In genomic region chrX:34768290-34768689, GRCh38 we compare ENCODE assay signal across 19 cellular contexts.
DNase-seq lines count a peak whose midpoint lies in the region; FAIRE-seq and TF ChIP-seq lines count a peak whose summit lies in the region.
"Had no signal": no experiment of that assay in that cellular context is flagged by ENCODE, and none has a peak within 500 bp of the region (broad histone marks: within the 10 kb centered on the region; RNA-seq: fewer than 3 reads in every experiment).

No MANE protein-coding gene starts in this region.

- peaks cover 6% of the 10 kb centered on the region for H3K9me3 Mint-ChIP-seq in neural progenitor cell
- H3K9me3 Mint-ChIP-seq: CD4-positive, alpha-beta T cell had no signal

- no peak overlapping the region for H3K4me2 ChIP-seq in H1 (ENCODE audit: insufficient read depth in 1 of 2, low read depth in 2 of 2, low read length in 2 of 2)
- H3K4me2 ChIP-seq in neural progenitor cell = peak overlapping the region; percentile 67
- H3K4me2 ChIP-seq: BLaER1 treated with 17β-estradiol and CSF1 and Interleukin-3, amounts not matched to agents 10 nM and 100 nM had no signal

- no peak overlapping the region for H3K27ac Mint-ChIP-seq in neural progenitor cell
- H3K27ac Mint-ChIP-seq: CD14-positive monocyte; CD4-positive, alpha-beta T cell; CD8-positive, alpha-beta memory T cell had no signal

- peaks cover 24% of the 10 kb centered on the region for H3K4me1 Mint-ChIP-seq in neural progenitor cell
- H3K4me1 Mint-ChIP-seq: CD14-positive monocyte; CD8-positive, alpha-beta memory T cell had no signal

- no peaks in the 10 kb centered on the region for H3K79me2 ChIP-seq in H1 (ENCODE audit: control insufficient read depth in 1 of 2, insufficient read depth in 2 of 2, low read length in 2 of 2)
- H3K79me2 ChIP-seq in neural progenitor cell (ENCODE audit: low read depth) = no peaks in the 10 kb centered on the region

- WGBS in H1 (ENCODE audit: extremely low coverage in 1 of 2, insufficient coverage in 1 of 2, insufficient read length in 1 of 2, insufficient replicate concordance in 2 of 2, low coverage in 1 of 2, low lambda C conversion rate in 2 of 2, missing lambda C conversion rate in 1 of 2), 2 experiments = 95% methylated on average over 2 of the region's 2 CpGs; no CpG with 5 or more reads in 1 of the 2 experiments

- no peak for TF ChIP-seq RAD21 in H1 (IDR thresholded peaks at IDR 0.05 in 1 of 2, conservative IDR thresholded peaks at IDR 0.05 in 1 of 2; ENCODE audit: low read depth in 2 of 2, low read length in 2 of 2)

- H3K36me3 ChIP-seq in A673 (ENCODE audit: insufficient read depth, low read length, poor library complexity, severe bottlenecking) (no peaks in the 10 kb centered on the region), H1 (ENCODE audit: control insufficient read depth in 2 of 4, insufficient read depth in 4 of 4, low read length in 3 of 4) (no peaks in the 10 kb centered on the region), neural progenitor cell (no peaks in the 10 kb centered on the region)
- H3K36me3 ChIP-seq: BE2C; BLaER1 treated with 17β-estradiol and CSF1 and Interleukin-3, amounts not matched to agents 10 nM and 100 nM; HAP-1 had no signal

- no peaks in the 10 kb centered on the region for H3K27me3 ChIP-seq in A673 (replicated peaks; ENCODE audit: insufficient read depth, low read depth, low read length, poor library complexity)
- no peaks in the 10 kb centered on the region for H3K27me3 ChIP-seq in H1 (replicated peaks in 1 of 4; ENCODE audit: control insufficient read depth in 3 of 4, extremely low read depth in 1 of 4, insufficient read depth in 3 of 4, low read length in 3 of 4)
- H3K27me3 ChIP-seq in neural progenitor cell = no peaks in the 10 kb centered on the region
- H3K27me3 ChIP-seq: BE2C had no signal

- no peak overlapping the region for H3K18ac ChIP-seq in H1 (ENCODE audit: extremely low read depth, low read length)

- H4K91ac ChIP-seq in H1 (replicated peaks; ENCODE audit: insufficient read length, low read length) = no peak overlapping the region

- H2AFZ ChIP-seq in H1 (ENCODE audit: low read length) (no peak overlapping the region), neural progenitor cell (replicated peaks) (no peak overlapping the region)
- H2AFZ ChIP-seq: GM23248 had no signal

- no peak overlapping the region for H2BK20ac ChIP-seq in H1 (ENCODE audit: low read length)

- H3K9me3 ChIP-seq in A673 (ENCODE audit: low read depth, low read length, poor library complexity, severe bottlenecking) (no peaks in the 10 kb centered on the region), H1 (ENCODE audit: insufficient read depth in 2 of 2, low read depth in 1 of 2, low read length in 1 of 2) (no peaks in the 10 kb centered on the region), neural progenitor cell (ENCODE audit: low read depth) (no peaks in the 10 kb centered on the region)
- H3K9me3 ChIP-seq: BE2C, HAP-1 had no signal

- no peaks in the 10 kb centered on the region for H3K23me2 ChIP-seq in H1 (ENCODE audit: low read depth, low read length)

- FAIRE-seq in H1 (lab: Jason Lieb, UNC) = peak; percentile 93
- FAIRE-seq: G401.6, GM12892 had no signal

- no peak overlapping the region for H4K8ac ChIP-seq in H1 (ENCODE audit: extremely low read depth, insufficient read depth, low read length)

- no peak overlapping the region for H3K14ac ChIP-seq in H1 (ENCODE audit: insufficient read length)

- CTCF ChIA-PET in A673 (lab: Charles Lee) = no interaction called here
- CTCF ChIA-PET in H1 (lab: Charles Lee; ENCODE audit: partially characterized antibody) = interaction anchor here (0.7 to 0.9 kb wide), 2 partner anchors 20 to 131 kb away, joined by 3 read pairs; no protein-coding TSS in a partner anchor

- no peak overlapping the region for H3K4me3 Mint-ChIP-seq in neural progenitor cell
- H3K4me3 Mint-ChIP-seq: CD14-positive monocyte; CD4-positive, alpha-beta T cell; CD8-positive, alpha-beta memory T cell had no signal

- H2AK5ac ChIP-seq in H1 (ENCODE audit: low read depth, low read length) = no peak overlapping the region

- no peak overlapping the region for H2BK12ac ChIP-seq in H1 (ENCODE audit: low read depth, low read length)

- no peak overlapping the region for H3K23ac ChIP-seq in H1 (ENCODE audit: insufficient read length)

- peak; percentile 4 for DNase-seq in A673 (ENCODE audit: low spot score)
- no peak for DNase-seq in H1 (ENCODE audit: low read depth in 1 of 2, low spot score in 2 of 2)
- peak; percentile 73 for DNase-seq in neural progenitor cell (ENCODE audit: low spot score)
- no peak for DNase-seq in HUDEP-2 (lab: John Stamatoyannopoulos, UW; ENCODE audit: unreplicated experiment in 76 of 76)
- DNase-seq in MV-4-11 (lab: John Stamatoyannopoulos, UW) = no peak
- no peak for DNase-seq in AG08396 (ENCODE audit: low spot score)
- DNase-seq: 8988T; AML-193; BE2C; CD4-positive, alpha-beta T cell; CD8-positive, alpha-beta memory T cell; DMS153; DND-41; GM23248 had no signal

- TF ChIP-seq EP300 in H1 (IDR thresholded peaks at IDR 0.05; ENCODE audit: borderline replicate concordance in 1 of 2, low read depth in 2 of 2, low read length in 2 of 2) = no peak

- no peak overlapping the region for H3K56ac ChIP-seq in H1 (replicated peaks; ENCODE audit: insufficient read length, low read depth, low read length)

- H3K4me1 ChIP-seq in A673 (ENCODE audit: insufficient read depth, low read length, poor library complexity, severe bottlenecking) = no peaks in the 10 kb centered on the region
- peaks cover 0 to 7% (median 2%) of the 10 kb centered on the region in 4 experiments; a peak in 3 of 7 replicates for H3K4me1 ChIP-seq in H1 (replicated peaks in 1 of 4; ENCODE audit: control insufficient read depth in 3 of 4, insufficient read depth in 4 of 4, low read length in 3 of 4)
- peaks cover 31% of the 10 kb centered on the region for H3K4me1 ChIP-seq in neural progenitor cell
- H3K4me1 ChIP-seq: BE2C, HAP-1 had no signal

- no peaks in the 10 kb centered on the region for H3K36me3 Mint-ChIP-seq in neural progenitor cell
- H3K36me3 Mint-ChIP-seq: CD14-positive monocyte; CD8-positive, alpha-beta memory T cell had no signal

- no peak overlapping the region for H2BK15ac ChIP-seq in H1 (ENCODE audit: low read length)

- no peak overlapping the region for H3K4ac ChIP-seq in H1 (replicated peaks; ENCODE audit: insufficient read length, low read depth, low read length)

- H3K79me1 ChIP-seq in H1 (ENCODE audit: low read depth, low read length) = no peaks in the 10 kb centered on the region

- BruUV-seq in A673 (replicated peaks; lab: Mats Ljungman, UMichigan) = no TSS peak

- no peaks in the 10 kb centered on the region for H4K20me1 ChIP-seq in H1 (replicated peaks in 1 of 2; ENCODE audit: control insufficient read depth in 1 of 2, insufficient read depth in 2 of 2, low read length in 2 of 2)
- H4K20me1 ChIP-seq in neural progenitor cell (ENCODE audit: low read depth) = no peaks in the 10 kb centered on the region
- H4K20me1 ChIP-seq: BLaER1 treated with 17β-estradiol and CSF1 and Interleukin-3, amounts not matched to agents 10 nM and 100 nM had no signal

- no peak overlapping the region for H3K4me3 ChIP-seq in A673 (ENCODE audit: low read depth, low read length, poor library complexity, severe bottlenecking)
- no peak overlapping the region for H3K4me3 ChIP-seq in H1 (ENCODE audit: extremely low read depth in 1 of 4, insufficient read depth in 2 of 4, low read depth in 3 of 4, low read length in 4 of 4)
- H3K4me3 ChIP-seq in neural progenitor cell = no peak overlapping the region
- H3K4me3 ChIP-seq: BLaER1 treated with 17β-estradiol and CSF1 and Interleukin-3, amounts not matched to agents 10 nM and 100 nM; GM23248; HAP-1 had no signal

- intact Hi-C loops in A673 (cut with micrococcal nuclease; ENCODE audit: unreplicated experiment) = no loop called here

- H3K27ac ChIP-seq in A673 (ENCODE audit: low read depth, low read length, poor library complexity, severe bottlenecking) = no peak overlapping the region
- no peak overlapping the region for H3K27ac ChIP-seq in H1 (ENCODE audit: low read depth, low read length)
- H3K27ac ChIP-seq in neural progenitor cell = peak overlapping the region; percentile 24
- H3K27ac ChIP-seq: BLaER1 treated with 17β-estradiol and CSF1 and Interleukin-3, amounts not matched to agents 10 nM and 100 nM; GM23248 had no signal

- no peak overlapping the region for H3K9ac ChIP-seq in H1 (replicated peaks in 1 of 4; ENCODE audit: extremely low read depth in 1 of 4, low read depth in 3 of 4, low read length in 3 of 4)
- H3K9ac ChIP-seq in neural progenitor cell = no peak overlapping the region
- H3K9ac ChIP-seq: BLaER1 treated with 17β-estradiol and CSF1 and Interleukin-3, amounts not matched to agents 10 nM and 100 nM; GM23248 had no signal

- no peak overlapping the region for H2BK5ac ChIP-seq in H1 (ENCODE audit: low read depth, low read length)

- TF ChIP-seq POLR2A in H1 (IDR thresholded peaks at IDR 0.05; ENCODE audit: control extremely low read depth in 1 of 2, low read depth in 2 of 2, low read length in 2 of 2) = no peak

- H3K27me3 Mint-ChIP-seq in neural progenitor cell (ENCODE audit: insufficient read depth, low read depth) = no peaks in the 10 kb centered on the region
- H3K27me3 Mint-ChIP-seq: CD4-positive, alpha-beta T cell had no signal

- H3F3A ChIP-seq in neural progenitor cell (ENCODE audit: low read depth) = peaks cover 14% of the 10 kb centered on the region

- TF ChIP-seq CTCF in A673 (conservative IDR thresholded peaks at IDR 0.05; ENCODE audit: low read depth, low read length) (no peak), H1 (IDR thresholded peaks at IDR 0.05; ENCODE audit: control extremely low read depth in 1 of 3, insufficient read depth in 1 of 3, low read depth in 1 of 3, low read length in 3 of 3) (no peak), neural progenitor cell (IDR thresholded peaks at IDR 0.05) (no peak)

- no peak overlapping the region for H2BK120ac ChIP-seq in H1 (replicated peaks; ENCODE audit: low read depth, low read length)

- POLR2A ChIA-PET in A673 (lab: Charles Lee; ENCODE audit: low non-redundant PET) (no interaction called here), H1 (lab: Charles Lee; ENCODE audit: partially characterized antibody) (no interaction called here)

- H4K5ac ChIP-seq in H1 (ENCODE audit: insufficient read length, low read depth, low read length) = no peak overlapping the region

TF ChIP-seq in H1, 55 proteins besides CTCF, POLR2A, EP300 and RAD21 (continues in another document):
- TF ChIP-seq RNF2 (IDR thresholded peaks at IDR 0.05; ENCODE audit: borderline replicate concordance, low read depth, low read length, missing control alignments, poor library complexity, severe bottlenecking) = no peak
- TF ChIP-seq POU5F1 (IDR thresholded peaks at IDR 0.05; ENCODE audit: low read depth, low read length) = no peak
- no peak for TF ChIP-seq KDM4A (IDR thresholded peaks at IDR 0.05; ENCODE audit: low read depth, low read length, severe bottlenecking)
- no peak for TF ChIP-seq TAF7 (optimal IDR thresholded peaks at IDR 0.05; ENCODE audit: borderline replicate concordance, low read depth, low read length)
- no peak for TF ChIP-seq JUND (IDR thresholded peaks at IDR 0.05; ENCODE audit: low read length)
- no peak for TF ChIP-seq SRF (IDR thresholded peaks at IDR 0.05; ENCODE audit: low read depth, low read length)
- TF ChIP-seq CBX5 (IDR thresholded peaks at IDR 0.05; ENCODE audit: low read depth, low read length) = no peak
- no peak for TF ChIP-seq EGR1 (IDR thresholded peaks at IDR 0.05; ENCODE audit: borderline replicate concordance, low read depth, low read length)
- no peak for TF ChIP-seq KDM1A (IDR thresholded peaks at IDR 0.05; ENCODE audit: borderline replicate concordance, low read length)

Comparison
In these comparisons a context has a peak if more than half of its experiments do, and no peak if none do; other contexts are left out.
1. DNase-seq: peak in A673 (single experiment) and neural progenitor cell (single experiment); none in H1 (0 of 2), HUDEP-2 (0 of 76), MV-4-11 (single experiment) and AG08396 (single experiment).